Comparison of ENCODE assay signal across 1 cellular context in genomic region chr7:56083150-56083785, GRCh38.
TF ChIP-seq lines count a peak whose summit lies in the region.

No MANE protein-coding gene starts in this region.

TF ChIP-seq in GM12878, 131 proteins besides CTCF, POLR2A, EP300 and RAD21:
- TF ChIP-seq E4F1 (IDR thresholded peaks at IDR 0.05; ENCODE audit: borderline replicate concordance, partially characterized antibody): no peak
- TF ChIP-seq BCLAF1 (IDR thresholded peaks at IDR 0.05): no peak
- TF ChIP-seq HDAC6 (IDR thresholded peaks at IDR 0.05; ENCODE audit: unreplicated experiment): no peak
- TF ChIP-seq MTA3 (IDR thresholded peaks at IDR 0.05; ENCODE audit: borderline replicate concordance, low read length): no peak
- no peak for TF ChIP-seq TBL1XR1 (IDR thresholded peaks at IDR 0.05; ENCODE audit: low read depth, low read length)
- no peak for TF ChIP-seq USF2 (IDR thresholded peaks at IDR 0.05; ENCODE audit: borderline replicate concordance, low read depth, low read length)
- TF ChIP-seq NR2F1 (conservative IDR thresholded peaks at IDR 0.05): no peak
- no peak for TF ChIP-seq CEBPB (IDR thresholded peaks at IDR 0.05; ENCODE audit: borderline replicate concordance in 1 of 2, low read depth in 2 of 2, low read length in 2 of 2)
- no peak for TF ChIP-seq PBX3 (IDR thresholded peaks at IDR 0.05; ENCODE audit: insufficient replicate concordance, low read depth, low read length)
- TF ChIP-seq NFYA (IDR thresholded peaks at IDR 0.05; ENCODE audit: borderline replicate concordance, low read depth, low read length): no peak
- no peak for TF ChIP-seq TARDBP (IDR thresholded peaks at IDR 0.05; ENCODE audit: borderline replicate concordance)
- TF ChIP-seq SKIL (IDR thresholded peaks at IDR 0.05; ENCODE audit: low read depth, poor library complexity, severe bottlenecking): no peak
- TF ChIP-seq ZNF687 (IDR thresholded peaks at IDR 0.05): no peak
- no peak for TF ChIP-seq ZNF622 (IDR thresholded peaks at IDR 0.05)
TF ChIP-seq in GM12878: peak in this region for 0.
